Comparison of ENCODE assay signal across 3 cellular contexts in genomic region chr5:166810093-166810658, GRCh38.
A peak's percentile ranks its signal among the peaks of the same experiment; 100 is the strongest.
DNase-seq lines count a peak whose midpoint lies in the region; TF ChIP-seq lines count a peak whose summit lies in the region.
"Not testable (repeated sequence)": the region's sequence is repeated elsewhere in the genome, so short reads cannot be mapped to it uniquely, and the experiment has no call there.

No MANE protein-coding gene starts in this region.

- not testable (repeated sequence) for H3K36me3 Mint-ChIP-seq in chondrocyte (ENCODE audit: low read depth)

- TF ChIP-seq CTCF in chondrocyte (IDR thresholded peaks at IDR 0.05), result not testable (repeated sequence)

- peaks cover 27% of the 10 kb centered on the region for H3K9me3 Mint-ChIP-seq in chondrocyte (ENCODE audit: low read depth)

- not testable (repeated sequence) for H3K4me1 Mint-ChIP-seq in chondrocyte (ENCODE audit: low read depth)

- DNase-seq in activated gamma-delta T cell (lab: John Stamatoyannopoulos, UW) (peak; percentile 12), chondrocyte (ENCODE audit: low spot score) (peak; percentile 80)
- DNase-seq in caudate nucleus (lab: John Stamatoyannopoulos, UW), result not testable (repeated sequence)

- H3K27ac ChIP-seq in caudate nucleus (ENCODE audit: low read depth, low read length), result peak overlapping the region; percentile 36

- not testable (repeated sequence) for H3K4me3 Mint-ChIP-seq in chondrocyte (ENCODE audit: unreplicated experiment)

- not testable (repeated sequence) for H3K27me3 Mint-ChIP-seq in chondrocyte (ENCODE audit: low read depth)

- H3K27ac Mint-ChIP-seq in chondrocyte (ENCODE audit: unreplicated experiment), result not testable (repeated sequence)
